17 cellular contexts compared by ENCODE assay signal in genomic region chr1:225469051-225469450, GRCh38. TPM values are rescaled to one million over a fixed set of nuclear protein-coding genes. Genes with fewer than 3 reads are reported as not detected.
DNase-seq lines count a peak whose midpoint lies in the region; ATAC-seq and TF ChIP-seq lines count a peak whose summit lies in the region.
"Had no signal": no experiment of that assay in that cellular context is flagged by ENCODE, and none has a peak within 500 bp of the region (broad histone marks: within the 10 kb centered on the region; RNA-seq: fewer than 3 reads in every experiment).

No MANE protein-coding gene starts in this region.

- no peak overlapping the region for H3K9ac ChIP-seq in PC-3 (ENCODE audit: low read length)

- no peak for ATAC-seq in stimulated activated effector memory CD8-positive, alpha-beta T cell treated with anti-CD3 and anti-CD28 coated beads, Interleukin-12 subunit alpha, Interleukin-12 subunit beta, amount 100 ng/mL, for 72 hours
- ATAC-seq in PC-3: no peak
- ATAC-seq in HG02884 (IDR thresholded peaks at IDR 0.05; ENCODE audit: unreplicated experiment): no peak
- no peak for ATAC-seq in GM18498 (IDR thresholded peaks at IDR 0.05; ENCODE audit: unreplicated experiment)
- ATAC-seq: left lobe of liver had no signal

- H3K4me1 ChIP-seq in PC-3 (ENCODE audit: insufficient read depth, low read length): peaks cover 20% of the 10 kb centered on the region

- H2AFZ ChIP-seq in PC-3 (ENCODE audit: low read length): no peak overlapping the region

- peaks cover 4% of the 10 kb centered on the region for H3K9me3 Mint-ChIP-seq in activated CD4-positive, alpha-beta memory T cell treated with anti-CD3 and anti-CD28 coated beads, Interleukin-2, amount 10 ng/mL, durations not matched to agents 7 days and 5 days
- H3K9me3 Mint-ChIP-seq in stimulated activated effector memory CD8-positive, alpha-beta T cell treated with anti-CD3 and anti-CD28 coated beads, Interleukin-12 subunit alpha, Interleukin-12 subunit beta, amount 100 ng/mL, for 72 hours: no peaks in the 10 kb centered on the region
- H3K9me3 Mint-ChIP-seq: HFFc6 had no signal

- H3K79me2 ChIP-seq in PC-3 (ENCODE audit: low read length): no peaks in the 10 kb centered on the region

- peaks cover 55% of the 10 kb centered on the region for H3K4me1 Mint-ChIP-seq in activated CD4-positive, alpha-beta memory T cell treated with anti-CD3 and anti-CD28 coated beads, Interleukin-2, amount 10 ng/mL, durations not matched to agents 7 days and 5 days
- H3K4me1 Mint-ChIP-seq in stimulated activated effector memory CD8-positive, alpha-beta T cell treated with anti-CD3 and anti-CD28 coated beads, Interleukin-12 subunit alpha, Interleukin-12 subunit beta, amount 100 ng/mL, for 72 hours: peaks cover 48% of the 10 kb centered on the region

- no peaks in the 10 kb centered on the region for H4K20me1 ChIP-seq in PC-3 (ENCODE audit: low read length)

- no peaks in the 10 kb centered on the region for H3K36me3 ChIP-seq in PC-3 (ENCODE audit: low read depth, low read length)

- POLR2A ChIA-PET in activated CD4-positive, alpha-beta memory T cell treated with anti-CD3 and anti-CD28 coated beads, Interleukin-2, amount 10 ng/mL, durations not matched to agents 7 days and 5 days (lab: Charles Lee): interaction anchor here (1.0 to 9.6 kb wide), 19 partner anchors 9 to 641 kb away, joined by 3 to 300 read pairs (median 9); partner anchors contain the start of genes H3-3A, LBR, PYCR2 and SDE2
- POLR2A ChIA-PET in PC-3 (lab: Charles Lee; ENCODE audit: unreplicated experiment): no interaction called here

- H3K4me3 Mint-ChIP-seq in activated CD4-positive, alpha-beta memory T cell treated with anti-CD3 and anti-CD28 coated beads, Interleukin-2, amount 10 ng/mL, durations not matched to agents 7 days and 5 days: peak overlapping the region; percentile 91
- peak overlapping the region; percentile 90 for H3K4me3 Mint-ChIP-seq in stimulated activated effector memory CD8-positive, alpha-beta T cell treated with anti-CD3 and anti-CD28 coated beads, Interleukin-12 subunit alpha, Interleukin-12 subunit beta, amount 100 ng/mL, for 72 hours
- H3K4me3 Mint-ChIP-seq: HFFc6 had no signal

- BruUV-seq in PC-3 (replicated peaks; lab: Mats Ljungman, UMichigan): no TSS peak

- no peaks in the 10 kb centered on the region for H3K9me2 ChIP-seq in PC-3 (replicated peaks; ENCODE audit: low read length)

- no peak overlapping the region for H3K4me3 ChIP-seq in PC-3 (ENCODE audit: low read length)

- peak overlapping the region; percentile 99 for H3K27ac Mint-ChIP-seq in activated CD4-positive, alpha-beta memory T cell treated with anti-CD3 and anti-CD28 coated beads, Interleukin-2, amount 10 ng/mL, durations not matched to agents 7 days and 5 days
- H3K27ac Mint-ChIP-seq in stimulated activated effector memory CD8-positive, alpha-beta T cell treated with anti-CD3 and anti-CD28 coated beads, Interleukin-12 subunit alpha, Interleukin-12 subunit beta, amount 100 ng/mL, for 72 hours: peak overlapping the region; percentile 95
- H3K27ac Mint-ChIP-seq: HFFc6 had no signal

- H3K27ac ChIP-seq in PC-3 (ENCODE audit: low read length): no peak overlapping the region

- no peaks in the 10 kb centered on the region for H3F3A ChIP-seq in PC-3 (ENCODE audit: low read length, unreplicated experiment)

- H3K27me3 ChIP-seq in PC-3 (ENCODE audit: low read length): no peaks in the 10 kb centered on the region

- TF ChIP-seq CTCF in PC-3 (conservative IDR thresholded peaks at IDR 0.05; ENCODE audit: low read depth, low read length): no peak

- intact Hi-C loops in PC-3 (cut with micrococcal nuclease): no loop called here

- H3K9me3 ChIP-seq in PC-3 (ENCODE audit: low read length): no peaks in the 10 kb centered on the region

- no peaks in the 10 kb centered on the region for H3K27me3 Mint-ChIP-seq in activated CD4-positive, alpha-beta memory T cell treated with anti-CD3 and anti-CD28 coated beads, Interleukin-2, amount 10 ng/mL, durations not matched to agents 7 days and 5 days

- peak; percentile 54 for DNase-seq in activated CD8-positive, alpha-beta memory T cell treated with anti-CD3 and anti-CD28 coated beads for 24 hours
- DNase-seq in activated CD8-positive, alpha-beta memory T cell treated with anti-CD3 and anti-CD28 coated beads, Interleukin-2, amount 50 U/mL, for 48 hours: no peak
- DNase-seq in activated CD4-positive, alpha-beta memory T cell treated with anti-CD3 and anti-CD28 coated beads, Interleukin-2, amount 10 ng/mL, durations not matched to agents 7 days and 5 days: no peak
- DNase-seq in islet precursor cell (peak; percentile 56), PC-3 (no peak)
- DNase-seq in stimulated activated effector memory CD8-positive, alpha-beta T cell treated with anti-CD3 and anti-CD28 coated beads, Interleukin-12 subunit alpha, Interleukin-12 subunit beta, amount 100 ng/mL, for 72 hours (ENCODE audit: low spot score in 2 of 2): no peak
- DNase-seq: Calu3, dermis blood vessel endothelial cell, HFFc6, hippocampal formation, KBM-7, NCI-H1092 treated with DMSO at 0.1 percent for 48 hours, NCI-H2171 treated with DMSO at 0.1 percent for 48 hours, SIG-M5 had no signal

- no peak overlapping the region for H3K4me2 ChIP-seq in PC-3 (ENCODE audit: low read length)

- CTCF ChIA-PET in activated CD4-positive, alpha-beta memory T cell treated with anti-CD3 and anti-CD28 coated beads, Interleukin-2, amount 10 ng/mL, durations not matched to agents 7 days and 5 days (lab: Charles Lee): interaction anchor here (1.2 to 3.4 kb wide), 9 partner anchors 8 to 506 kb away, joined by 3 to 31 read pairs (median 13); partner anchors contain the start of genes LBR and SRP9
- CTCF ChIA-PET in PC-3 (lab: Charles Lee): no interaction called here

- peaks cover 9% of the 10 kb centered on the region for H3K36me3 Mint-ChIP-seq in activated CD4-positive, alpha-beta memory T cell treated with anti-CD3 and anti-CD28 coated beads, Interleukin-2, amount 10 ng/mL, durations not matched to agents 7 days and 5 days (ENCODE audit: low read depth)
- no peaks in the 10 kb centered on the region for H3K36me3 Mint-ChIP-seq in stimulated activated effector memory CD8-positive, alpha-beta T cell treated with anti-CD3 and anti-CD28 coated beads, Interleukin-12 subunit alpha, Interleukin-12 subunit beta, amount 100 ng/mL, for 72 hours

RNA-seq across cellular contexts. Expression of gene LBR, which starts 41.2 kb away (rescaled TPM):
- 100 to 1,000 TPM; 251 to 259 TPM for total RNA-seq in activated CD4-positive, alpha-beta memory T cell treated with anti-CD3 and anti-CD28 coated beads, Interleukin-2, amount 10 ng/mL, durations not matched to agents 7 days and 5 days
- 35.1 and 42.0 TPM in 2 replicates for total RNA-seq in PC-3 (2014; rRNA removed)

Comparison
In these comparisons a context has a peak if more than half of its experiments do, and no peak if none do; other contexts are left out.
1. DNase-seq: peak in activated CD8-positive, alpha-beta memory T cell treated with anti-CD3 and anti-CD28 coated beads for 24 hours (single experiment) and islet precursor cell (single experiment); none in activated CD8-positive, alpha-beta memory T cell treated with anti-CD3 and anti-CD28 coated beads, Interleukin-2, amount 50 U/mL, for 48 hours (single experiment), activated CD4-positive, alpha-beta memory T cell treated with anti-CD3 and anti-CD28 coated beads, Interleukin-2, amount 10 ng/mL, durations not matched to agents 7 days and 5 days (single experiment), stimulated activated effector memory CD8-positive, alpha-beta T cell treated with anti-CD3 and anti-CD28 coated beads, Interleukin-12 subunit alpha, Interleukin-12 subunit beta, amount 100 ng/mL, for 72 hours (0 of 2) and PC-3 (single experiment).